In the genomic region with DNA sequence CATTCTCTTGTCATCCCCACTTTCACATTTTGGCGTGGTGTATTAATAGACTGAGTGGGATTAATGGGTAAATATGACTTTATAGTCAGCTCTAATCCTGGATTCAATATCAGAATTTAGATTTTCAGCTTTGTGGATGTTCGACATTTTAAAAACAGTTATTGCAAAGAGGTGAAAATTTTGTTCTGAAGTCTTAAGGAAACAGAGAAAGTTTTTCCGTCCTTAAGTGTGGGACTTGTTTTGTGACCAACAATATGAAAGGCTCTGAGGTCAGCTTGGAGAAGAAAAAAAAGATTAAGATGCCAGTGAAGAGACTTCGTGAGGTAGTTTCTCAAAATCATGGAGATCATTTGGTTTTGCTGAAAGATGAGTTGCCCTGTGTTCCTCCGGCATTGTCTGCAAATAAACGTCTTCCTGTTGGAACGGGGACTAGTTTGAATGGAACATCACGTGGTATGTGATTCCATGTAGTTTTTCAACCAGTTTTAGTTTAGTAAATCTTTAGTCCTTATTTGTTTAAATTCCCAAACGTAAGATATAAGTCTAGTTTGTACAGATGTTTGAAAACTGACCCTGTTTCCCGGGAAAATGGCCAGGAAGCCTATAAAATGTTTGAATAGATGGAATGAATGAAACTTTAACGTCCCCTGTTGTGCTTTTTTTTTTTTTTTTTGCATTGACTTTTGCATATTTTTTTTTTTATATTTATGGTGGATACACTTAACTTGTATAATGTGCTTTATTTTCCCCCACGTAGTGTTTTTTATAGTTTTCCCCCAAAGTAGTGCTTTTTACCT, we compare ENCODE assay signal across 7 cellular contexts. TPM values are rescaled to one million over a fixed set of nuclear protein-coding genes. Genes with fewer than 3 reads are reported as not detected.
DNase-seq lines count a peak whose midpoint lies in the region; ATAC-seq and TF ChIP-seq lines count a peak whose summit lies in the region.

No MANE protein-coding gene starts in this region.

- H3K9me3 ChIP-seq in lower lobe of right lung (no peaks in the 10 kb centered on the region), thymus (ENCODE audit: control insufficient read depth) (no peaks in the 10 kb centered on the region)

- POLR2A ChIA-PET in RWPE1 (lab: Yijun Ruan, JAX; ENCODE audit: low non-redundant PET), result no interaction called here

- no peaks in the 10 kb centered on the region for H3K27me3 ChIP-seq in KMS-11 (ENCODE audit: insufficient read depth, low read depth)
- H3K27me3 ChIP-seq in lower lobe of right lung (ENCODE audit: low read depth), result no peaks in the 10 kb centered on the region
- no peaks in the 10 kb centered on the region for H3K27me3 ChIP-seq in thymus (ENCODE audit: control insufficient read depth, insufficient read depth)

- peak overlapping the region; percentile 85 for H3K4me3 Mint-ChIP-seq in dendritic cell treated with granulocyte-macrophage colony-stimulating factor and Interleukin-4, amounts not matched to agents 40 ng/mL and 50 ng/mL, for 4 days

- H3K27me3 Mint-ChIP-seq in dendritic cell treated with granulocyte-macrophage colony-stimulating factor and Interleukin-4, amounts not matched to agents 40 ng/mL and 50 ng/mL, for 4 days, result no peaks in the 10 kb centered on the region

- intact Hi-C loops in dendritic cell treated with granulocyte-macrophage colony-stimulating factor and Interleukin-4, amounts not matched to agents 40 ng/mL and 50 ng/mL, for 4 days (cut with micrococcal nuclease), result loop anchor here (5.0 to 10.0 kb wide), 3 partner anchors 131 to 1054 kb away; a partner anchor contains a TSS
- intact Hi-C loops in lower lobe of right lung (cut with DNase I), result no loop called here

- no peaks in the 10 kb centered on the region for H3K9me3 Mint-ChIP-seq in dendritic cell treated with granulocyte-macrophage colony-stimulating factor and Interleukin-4, amounts not matched to agents 40 ng/mL and 50 ng/mL, for 4 days

- peak; percentile 77 for DNase-seq in ELR (ENCODE audit: low read depth)
- DNase-seq in RWPE1 (ENCODE audit: low spot score), result peak; percentile 63
- no peak for DNase-seq in lower lobe of right lung

- peak overlapping the region; percentile 93 for H3K9ac ChIP-seq in KMS-11

- H3K27ac Mint-ChIP-seq in dendritic cell treated with granulocyte-macrophage colony-stimulating factor and Interleukin-4, amounts not matched to agents 40 ng/mL and 50 ng/mL, for 4 days, result peak overlapping the region; percentile 94

- 2% methylated on average over 12 of the region's 12 CpGs for WGBS in thymus

- peaks cover 10% of the 10 kb centered on the region for H3K4me1 Mint-ChIP-seq in dendritic cell treated with granulocyte-macrophage colony-stimulating factor and Interleukin-4, amounts not matched to agents 40 ng/mL and 50 ng/mL, for 4 days (ENCODE audit: low read depth)

- peak overlapping the region; percentile 98 for H2AFZ ChIP-seq in KMS-11 (ENCODE audit: low read depth)

- H3K36me3 ChIP-seq in KMS-11 (ENCODE audit: insufficient read depth), result no peaks in the 10 kb centered on the region
- H3K36me3 ChIP-seq in lower lobe of right lung, result peaks cover 34% of the 10 kb centered on the region
- peaks cover 6% of the 10 kb centered on the region for H3K36me3 ChIP-seq in thymus (ENCODE audit: control insufficient read depth, insufficient read depth)

- H3K4me3 ChIP-seq in KMS-11 (IDR thresholded peaks at IDR 0.05; ENCODE audit: insufficient read depth, low read depth, low read length) (no peak overlapping the region), lower lobe of right lung (peak overlapping the region; percentile 74), thymus (ENCODE audit: low read length) (peak overlapping the region; percentile 84)

- peak in 1 of 2 donors; percentile 36 for ATAC-seq in lower lobe of right lung
- ATAC-seq in HG02840 (IDR thresholded peaks at IDR 0.05; ENCODE audit: low FRiP score, unreplicated experiment), result no peak

- TF ChIP-seq CTCF in KMS-11 (conservative IDR thresholded peaks at IDR 0.05; ENCODE audit: low read depth, low read length) (no peak), RWPE1 (conservative IDR thresholded peaks at IDR 0.05; ENCODE audit: low read depth) (no peak), lower lobe of right lung (IDR thresholded peaks at IDR 0.05) (no peak)

- peak overlapping the region; percentile 98 for H3K27ac ChIP-seq in KMS-11
- H3K27ac ChIP-seq in RWPE1, result peak overlapping the region; percentile 89
- H3K27ac ChIP-seq in lower lobe of right lung, result peak overlapping the region; percentile 97
- H3K27ac ChIP-seq in thymus (ENCODE audit: low read depth), result peak overlapping the region; percentile 96

- peaks cover 40% of the 10 kb centered on the region for H3K36me3 Mint-ChIP-seq in dendritic cell treated with granulocyte-macrophage colony-stimulating factor and Interleukin-4, amounts not matched to agents 40 ng/mL and 50 ng/mL, for 4 days (ENCODE audit: low read depth)

- H4K20me1 ChIP-seq in KMS-11 (ENCODE audit: insufficient read depth), result no peaks in the 10 kb centered on the region

- H3K4me1 ChIP-seq in KMS-11 (ENCODE audit: low read depth, poor library complexity, severe bottlenecking), result peaks cover 19% of the 10 kb centered on the region
- peaks cover 30% of the 10 kb centered on the region for H3K4me1 ChIP-seq in lower lobe of right lung
- peaks cover 5% of the 10 kb centered on the region for H3K4me1 ChIP-seq in thymus (ENCODE audit: control insufficient read depth, insufficient read depth, low read length)

- CTCF ChIA-PET in RWPE1 (lab: Yijun Ruan, JAX), result interaction anchor here (0.6 to 0.8 kb wide), 2 partner anchors 33 to 893 kb away, joined by 3 to 4 read pairs; a partner anchor contains a TSS

- H3K4me2 ChIP-seq in KMS-11, result peak overlapping the region; percentile 72

- H3K79me2 ChIP-seq in KMS-11 (ENCODE audit: insufficient read depth, low read depth), result peaks cover 19% of the 10 kb centered on the region; the same call in 1 of the 2 replicates

RNA-seq across cellular contexts. Expression of a gene that starts 0.7 kb away (rescaled TPM):
- total RNA-seq in lower lobe of right lung, result 13.8 TPM
- 11.0 TPM for polyA plus RNA-seq in thymus

RNA-seq across cellular contexts. Expression of a gene that starts 0.9 kb away (rescaled TPM):
- 28.5 TPM for total RNA-seq in lower lobe of right lung
- 86.0 TPM for polyA plus RNA-seq in thymus

RNA-seq across cellular contexts. Expression of a gene that starts 32.5 kb away (rescaled TPM):
- total RNA-seq in lower lobe of right lung, result not detected
- not detected for polyA plus RNA-seq in thymus
